Comparison of ENCODE assay signal across 10 cellular contexts in genomic region chr1:13730301-13730700, GRCh38. TPM values are rescaled to one million over a fixed set of nuclear protein-coding genes. Genes with fewer than 3 reads are reported as not detected.
DNase-seq lines count a peak whose midpoint lies in the region; ATAC-seq lines count a peak whose summit lies in the region.
"Had no signal": no experiment of that assay in that cellular context is flagged by ENCODE, and none has a peak within 500 bp of the region (broad histone marks: within the 10 kb centered on the region; RNA-seq: fewer than 3 reads in every experiment).

No MANE protein-coding gene starts in this region.

- H3K27me3 ChIP-seq in CD4-positive, alpha-beta memory T cell (ENCODE audit: insufficient read depth, low read length): no peaks in the 10 kb centered on the region
- H3K27me3 ChIP-seq in mesenchymal stem cell (ENCODE audit: control insufficient read depth in 1 of 2, insufficient read depth in 1 of 2, low read length in 2 of 2): no peaks in the 10 kb centered on the region

- H3K4me1 ChIP-seq in CD4-positive, alpha-beta memory T cell (ENCODE audit: insufficient read depth, low read length): peaks cover 68% of the 10 kb centered on the region
- H3K4me1 ChIP-seq in mesenchymal stem cell (ENCODE audit: control insufficient read depth, insufficient read depth, low read depth, low read length): peaks cover 13% of the 10 kb centered on the region

- H2BK120ac ChIP-seq in mesenchymal stem cell (ENCODE audit: low read depth, low read length): no peak overlapping the region

- POLR2A ChIA-PET in CD4-positive, alpha-beta memory T cell (lab: Charles Lee; ENCODE audit: partially characterized antibody): interaction anchor here (1.0 to 8.1 kb wide), 7 partner anchors 17 to 57 kb away, joined by 3 to 188 read pairs (median 6); no protein-coding TSS in a partner anchor

- H3K4ac ChIP-seq in mesenchymal stem cell (ENCODE audit: low read depth in 1 of 2, low read length in 2 of 2): no peak overlapping the region

- H4K91ac ChIP-seq in mesenchymal stem cell (ENCODE audit: low read length): no peak overlapping the region

- no peak overlapping the region for H3K9ac ChIP-seq in mesenchymal stem cell (ENCODE audit: low read length)

- no peaks in the 10 kb centered on the region for H3K27me3 Mint-ChIP-seq in CD4-positive, alpha-beta memory T cell
- no peaks in the 10 kb centered on the region for H3K27me3 Mint-ChIP-seq in T-helper 1 cell treated with Interleukin-12 subunit alpha and Interleukin-12 subunit beta and Interleukin-4 antibody, amounts not matched to agents 30 μg/mL and 1 μg/mL, for 36 hours (ENCODE audit: low read depth)

- no peak overlapping the region for H2AFZ ChIP-seq in mesenchymal stem cell (ENCODE audit: low read depth, low read length)

- H3K4me3 Mint-ChIP-seq in CD4-positive, alpha-beta memory T cell: peak overlapping the region; percentile 73 to 89 (median 84)
- H3K4me3 Mint-ChIP-seq in T-helper 1 cell treated with Interleukin-12 subunit alpha and Interleukin-12 subunit beta and Interleukin-4 antibody, amounts not matched to agents 30 μg/mL and 1 μg/mL, for 36 hours: peak overlapping the region; percentile 83

- H3K23ac ChIP-seq in mesenchymal stem cell (ENCODE audit: low read length in 2 of 2): no peak overlapping the region

- peaks cover 12% of the 10 kb centered on the region for H3K79me1 ChIP-seq in mesenchymal stem cell (replicated peaks; ENCODE audit: low read length, poor library complexity, severe bottlenecking)

- H3K36me3 Mint-ChIP-seq in CD4-positive, alpha-beta memory T cell: peaks cover 0 to 6% of the 10 kb centered on the region in 2 donors
- peaks cover 2% of the 10 kb centered on the region for H3K36me3 Mint-ChIP-seq in T-helper 1 cell treated with Interleukin-12 subunit alpha and Interleukin-12 subunit beta and Interleukin-4 antibody, amounts not matched to agents 30 μg/mL and 1 μg/mL, for 36 hours (ENCODE audit: low read depth)

- H3K27ac Mint-ChIP-seq in CD4-positive, alpha-beta memory T cell: peak overlapping the region; percentile 92 to 100 (median 99)
- peak overlapping the region; percentile 99 for H3K27ac Mint-ChIP-seq in T-helper 1 cell treated with Interleukin-12 subunit alpha and Interleukin-12 subunit beta and Interleukin-4 antibody, amounts not matched to agents 30 μg/mL and 1 μg/mL, for 36 hours

- 83% methylated on average over 1 of the region's 1 CpG for WGBS in mesenchymal stem cell

- peaks cover 54 to 93% (median 69%) of the 10 kb centered on the region in 4 donors for H3K4me1 Mint-ChIP-seq in CD4-positive, alpha-beta memory T cell
- peaks cover 61% of the 10 kb centered on the region for H3K4me1 Mint-ChIP-seq in T-helper 1 cell treated with Interleukin-12 subunit alpha and Interleukin-12 subunit beta and Interleukin-4 antibody, amounts not matched to agents 30 μg/mL and 1 μg/mL, for 36 hours (ENCODE audit: low read depth)

- peak in 2 of 5 donors; percentile 47 to 61 for DNase-seq in CD4-positive, alpha-beta memory T cell
- DNase-seq in mesenchymal stem cell (no peak), NCI-H510A treated with DMSO at 0.1 percent for 48 hours (lab: John Stamatoyannopoulos, UW) (no peak), LoVo (ENCODE audit: low spot score) (no peak), Kasumi-1 (lab: John Stamatoyannopoulos, UW) (no peak), NCI-H748 treated with DMSO at 0.1 percent for 48 hours (lab: John Stamatoyannopoulos, UW) (no peak)
- DNase-seq: SHP77 treated with DMSO at 0.1 percent for 48 hours had no signal

- H3K27ac ChIP-seq in CD4-positive, alpha-beta memory T cell (ENCODE audit: low read depth, low read length): peak overlapping the region; percentile 81
- H3K27ac ChIP-seq in mesenchymal stem cell (ENCODE audit: low read length, poor library complexity, severe bottlenecking): peak overlapping the region; percentile 36
- H3K27ac ChIP-seq: thoracic aorta had no signal

- no peak overlapping the region for H3K18ac ChIP-seq in mesenchymal stem cell (ENCODE audit: low read depth in 1 of 2, low read length in 2 of 2)

- H4K8ac ChIP-seq in mesenchymal stem cell (ENCODE audit: low read length): no peak overlapping the region

- H3K9me3 ChIP-seq in CD4-positive, alpha-beta memory T cell (ENCODE audit: control insufficient read depth in 1 of 2, low read length in 2 of 2): no peaks in the 10 kb centered on the region
- H3K9me3 ChIP-seq in mesenchymal stem cell (ENCODE audit: control insufficient read depth, low read length): no peaks in the 10 kb centered on the region
- H3K9me3 ChIP-seq: thoracic aorta had no signal

- H2AK5ac ChIP-seq in mesenchymal stem cell (ENCODE audit: low read length, severe bottlenecking): peak overlapping the region; percentile 71

- no peak overlapping the region for H2BK12ac ChIP-seq in mesenchymal stem cell (ENCODE audit: low read length in 2 of 2)

- H2BK15ac ChIP-seq in mesenchymal stem cell (ENCODE audit: low read depth, poor library complexity, severe bottlenecking): no peak overlapping the region

- H3K36me3 ChIP-seq in CD4-positive, alpha-beta memory T cell (ENCODE audit: insufficient read depth, low read length): no peaks in the 10 kb centered on the region
- H3K36me3 ChIP-seq in mesenchymal stem cell (ENCODE audit: control insufficient read depth in 1 of 2, insufficient read depth in 2 of 2, low read depth in 1 of 2, low read length in 2 of 2): peaks cover 0 to 12% of the 10 kb centered on the region in 2 experiments
- H3K36me3 ChIP-seq: thoracic aorta had no signal

- H3K9me3 Mint-ChIP-seq in CD4-positive, alpha-beta memory T cell: peaks cover 0 to 1% (median 0%) of the 10 kb centered on the region in 8 donors
- H3K9me3 Mint-ChIP-seq in T-helper 1 cell treated with Interleukin-12 subunit alpha and Interleukin-12 subunit beta and Interleukin-4 antibody, amounts not matched to agents 30 μg/mL and 1 μg/mL, for 36 hours: no peaks in the 10 kb centered on the region

- H3K14ac ChIP-seq in mesenchymal stem cell (ENCODE audit: low read length in 2 of 2): no peak overlapping the region

- ATAC-seq in GM21528 (IDR thresholded peaks at IDR 0.05; ENCODE audit: low FRiP score, unreplicated experiment): peak; percentile 1

- peak overlapping the region; percentile 5 for H2BK5ac ChIP-seq in mesenchymal stem cell (ENCODE audit: low read depth, low read length, poor library complexity, severe bottlenecking)

- peak overlapping the region in 1 of 2 donors; percentile 47 for H3K4me3 ChIP-seq in CD4-positive, alpha-beta memory T cell (ENCODE audit: low read length in 2 of 2)
- no peak overlapping the region for H3K4me3 ChIP-seq in mesenchymal stem cell (ENCODE audit: insufficient read depth in 1 of 2, low read depth in 1 of 2, low read length in 2 of 2)

- H3K4me2 ChIP-seq in mesenchymal stem cell (ENCODE audit: low read length, poor library complexity, severe bottlenecking): no peak overlapping the region

- intact Hi-C loops in CD4-positive, alpha-beta memory T cell (cut with micrococcal nuclease): no loop called here

- CTCF ChIA-PET in CD4-positive, alpha-beta memory T cell (lab: Charles Lee; ENCODE audit: partially characterized antibody): interaction anchor here (0.7 to 3.2 kb wide), 13 partner anchors 11 to 67 kb away, joined by 3 to 16 read pairs (median 4); no protein-coding TSS in a partner anchor

RNA-seq across cellular contexts. Expression of gene PRDM2, which starts 30.3 kb away (rescaled TPM):
- 100 to 1,000 TPM; 113 to 118 TPM for total RNA-seq in CD4-positive, alpha-beta memory T cell
- 10 to 100 TPM in 1 of 2 donors, 1 to 10 TPM in 1; 6.7 to 23.5 TPM for polyA plus RNA-seq in CD4-positive, alpha-beta memory T cell
- polyA plus RNA-seq in mesenchymal stem cell (2013, experiment 1 of 2): 15.2 TPM
- 14.8 TPM for polyA plus RNA-seq in mesenchymal stem cell (2013, experiment 2 of 2)
